ENCODE assay signal across 13 cellular contexts in genomic region chr2:67451086-67451832, GRCh38. TPM values are rescaled to one million over a fixed set of nuclear protein-coding genes. Genes with fewer than 3 reads are reported as not detected.
DNase-seq lines count a peak whose midpoint lies in the region; TF ChIP-seq lines count a peak whose summit lies in the region.
"Had no signal": no experiment of that assay in that cellular context is flagged by ENCODE, and none has a peak within 500 bp of the region (broad histone marks: within the 10 kb centered on the region; RNA-seq: fewer than 3 reads in every experiment).

No MANE protein-coding gene starts in this region.

- intact Hi-C loops in tibial artery (cut with DNase I; ENCODE audit: low total_unique reads), result no loop called here

- no peak overlapping the region for H3K27ac ChIP-seq in tibial artery
- H3K27ac ChIP-seq: gastrocnemius medialis, sigmoid colon had no signal

- no peaks in the 10 kb centered on the region for H3K36me3 ChIP-seq in tibial artery
- H3K36me3 ChIP-seq: gastrocnemius medialis, sigmoid colon had no signal

- H3K27me3 ChIP-seq in tibial artery, result no peaks in the 10 kb centered on the region
- H3K27me3 ChIP-seq: gastrocnemius medialis, sigmoid colon had no signal

- H3K4me1 ChIP-seq in tibial artery, result no peaks in the 10 kb centered on the region
- H3K4me1 ChIP-seq: gastrocnemius medialis had no signal

- H3K4me3 ChIP-seq in tibial artery, result no peak overlapping the region
- H3K4me3 ChIP-seq: gastrocnemius medialis, sigmoid colon had no signal

- TF ChIP-seq CTCF in tibial artery (IDR thresholded peaks at IDR 0.05), result no peak

- DNase-seq in A172 (ENCODE audit: low spot score), result peak; percentile 40
- DNase-seq in HK-2 (ENCODE audit: unreplicated experiment), result peak; percentile 32
- DNase-seq in T1000 (lab: John Stamatoyannopoulos, UW), result peak; percentile 13
- DNase-seq in glomerular visceral epithelial cell (ENCODE audit: extremely low spot score), result peak; percentile 37
- DNase-seq in KG1 (lab: John Stamatoyannopoulos, UW), result no peak
- DNase-seq in stimulated activated CD4-positive, alpha-beta T cell treated with anti-CD3 and anti-CD28 coated beads, Interleukin-4, amount 100 ng/mL, for 4 hours, result no peak
- DNase-seq in tibial artery, result no peak
- DNase-seq in ecto neural progenitor cell (ENCODE audit: low spot score), result no peak
- DNase-seq: aorta; gastrocnemius medialis; midbrain; sigmoid colon; stimulated activated CD8-positive, alpha-beta memory T cell treated with anti-CD3 and anti-CD28 coated beads, Interleukin-4, amount 100 ng/mL, for 48 hours had no signal

- no peaks in the 10 kb centered on the region for H3K9me3 ChIP-seq in tibial artery
- H3K9me3 ChIP-seq: gastrocnemius medialis, sigmoid colon had no signal

RNA-seq across cellular contexts. Expression of gene ETAA1, which starts 54.1 kb away (rescaled TPM):
- 29.4 and 42.1 TPM in 2 replicates for total RNA-seq in A172 (2014; rRNA removed; shearing (Covaris generic))

Comparison
In these comparisons a context has a peak if more than half of its experiments do, and no peak if none do; other contexts are left out.
1. DNase-seq: peak in A172 (single experiment), HK-2 (single experiment), T1000 (single experiment) and glomerular visceral epithelial cell (single experiment); none in KG1 (single experiment), stimulated activated CD4-positive, alpha-beta T cell treated with anti-CD3 and anti-CD28 coated beads, Interleukin-4, amount 100 ng/mL, for 4 hours (0 of 2), tibial artery (0 of 2) and ecto neural progenitor cell (single experiment).